Comparison of ENCODE assay signal across 2 cellular contexts in the genomic region with DNA sequence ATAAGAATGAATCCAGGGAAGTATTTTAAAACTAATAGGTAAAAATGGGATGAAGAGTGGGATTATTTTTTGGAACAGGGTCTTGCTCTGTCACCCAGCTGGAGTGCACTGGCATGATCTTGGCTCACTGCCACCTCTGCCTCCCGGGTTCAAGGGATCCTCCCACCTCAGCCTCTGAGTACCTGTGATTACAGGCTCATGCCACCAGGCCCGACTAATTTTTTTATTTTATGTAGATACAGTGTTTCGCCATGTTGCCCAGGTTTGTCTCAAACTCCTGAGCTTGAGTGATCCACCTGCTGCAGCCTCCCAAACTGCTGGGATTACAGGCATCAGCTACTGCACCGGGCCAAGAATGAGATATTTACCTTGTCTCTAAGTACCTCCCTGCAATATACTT.
TF ChIP-seq lines count a peak whose summit lies in the region.

No MANE protein-coding gene starts in this region.

TF ChIP-seq in IMR-90, 13 proteins besides CTCF, POLR2A, EP300 and RAD21:
- TF ChIP-seq NFE2L2 (IDR thresholded peaks at IDR 0.05; ENCODE audit: low read depth, low read length) (no peak), RFX5 (IDR thresholded peaks at IDR 0.05; ENCODE audit: low read depth, low read length) (no peak), MAFK (IDR thresholded peaks at IDR 0.05; ENCODE audit: low read depth, low read length) (no peak), MAZ (IDR thresholded peaks at IDR 0.05; ENCODE audit: borderline replicate concordance, low read depth, low read length) (no peak), MXI1 (IDR thresholded peaks at IDR 0.05; ENCODE audit: borderline replicate concordance, low read depth, low read length) (no peak), RCOR1 (IDR thresholded peaks at IDR 0.05; ENCODE audit: insufficient replicate concordance, low read length) (no peak), CEBPB (IDR thresholded peaks at IDR 0.05; ENCODE audit: low read depth, low read length) (no peak), SMC3 (IDR thresholded peaks at IDR 0.05; ENCODE audit: low read depth, low read length) (no peak), FOS (IDR thresholded peaks at IDR 0.05; ENCODE audit: low read depth, low read length) (no peak), CHD1 (IDR thresholded peaks at IDR 0.05; ENCODE audit: low read depth, low read length) (no peak), BHLHE40 (IDR thresholded peaks at IDR 0.05; ENCODE audit: low read depth, low read length) (no peak)
- TF ChIP-seq, protein P1, sequence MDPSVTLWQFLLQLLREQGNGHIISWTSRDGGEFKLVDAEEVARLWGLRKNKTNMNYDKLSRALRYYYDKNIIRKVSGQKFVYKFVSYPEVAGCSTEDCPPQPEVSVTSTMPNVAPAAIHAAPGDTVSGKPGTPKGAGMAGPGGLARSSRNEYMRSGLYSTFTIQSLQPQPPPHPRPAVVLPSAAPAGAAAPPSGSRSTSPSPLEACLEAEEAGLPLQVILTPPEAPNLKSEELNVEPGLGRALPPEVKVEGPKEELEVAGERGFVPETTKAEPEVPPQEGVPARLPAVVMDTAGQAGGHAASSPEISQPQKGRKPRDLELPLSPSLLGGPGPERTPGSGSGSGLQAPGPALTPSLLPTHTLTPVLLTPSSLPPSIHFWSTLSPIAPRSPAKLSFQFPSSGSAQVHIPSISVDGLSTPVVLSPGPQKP (IDR thresholded peaks at IDR 0.05; ENCODE audit: borderline replicate concordance, low read depth, low read length), result no peak
- TF ChIP-seq, protein P2, sequence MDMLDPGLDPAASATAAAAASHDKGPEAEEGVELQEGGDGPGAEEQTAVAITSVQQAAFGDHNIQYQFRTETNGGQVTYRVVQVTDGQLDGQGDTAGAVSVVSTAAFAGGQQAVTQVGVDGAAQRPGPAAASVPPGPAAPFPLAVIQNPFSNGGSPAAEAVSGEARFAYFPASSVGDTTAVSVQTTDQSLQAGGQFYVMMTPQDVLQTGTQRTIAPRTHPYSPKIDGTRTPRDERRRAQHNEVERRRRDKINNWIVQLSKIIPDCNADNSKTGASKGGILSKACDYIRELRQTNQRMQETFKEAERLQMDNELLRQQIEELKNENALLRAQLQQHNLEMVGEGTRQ (IDR thresholded peaks at IDR 0.05; ENCODE audit: low read depth, low read length), result no peak

TF ChIP-seq in K562, 482 proteins besides CTCF, POLR2A, EP300 and RAD21:
- TF ChIP-seq, protein P3, sequence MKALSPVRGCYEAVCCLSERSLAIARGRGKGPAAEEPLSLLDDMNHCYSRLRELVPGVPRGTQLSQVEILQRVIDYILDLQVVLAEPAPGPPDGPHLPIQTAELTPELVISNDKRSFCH (CRISPR knock-in tag; IDR thresholded peaks at IDR 0.05), result no peak
- TF ChIP-seq, protein P3 (tag; IDR thresholded peaks at IDR 0.05), result no peak
- TF ChIP-seq FOS (IDR thresholded peaks at IDR 0.05; ENCODE audit: extremely low read depth, insufficient read length), result no peak
- TF ChIP-seq, protein P4, sequence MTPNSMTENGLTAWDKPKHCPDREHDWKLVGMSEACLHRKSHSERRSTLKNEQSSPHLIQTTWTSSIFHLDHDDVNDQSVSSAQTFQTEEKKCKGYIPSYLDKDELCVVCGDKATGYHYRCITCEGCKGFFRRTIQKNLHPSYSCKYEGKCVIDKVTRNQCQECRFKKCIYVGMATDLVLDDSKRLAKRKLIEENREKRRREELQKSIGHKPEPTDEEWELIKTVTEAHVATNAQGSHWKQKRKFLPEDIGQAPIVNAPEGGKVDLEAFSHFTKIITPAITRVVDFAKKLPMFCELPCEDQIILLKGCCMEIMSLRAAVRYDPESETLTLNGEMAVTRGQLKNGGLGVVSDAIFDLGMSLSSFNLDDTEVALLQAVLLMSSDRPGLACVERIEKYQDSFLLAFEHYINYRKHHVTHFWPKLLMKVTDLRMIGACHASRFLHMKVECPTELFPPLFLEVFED (CRISPR knock-in tag; conservative IDR thresholded peaks at IDR 0.05), result no peak
- TF ChIP-seq NFIC (IDR thresholded peaks at IDR 0.05), result peak; percentile 60
- TF ChIP-seq SMAD4 (CRISPR knock-in tag; conservative IDR thresholded peaks at IDR 0.05), result no peak
- no peak for TF ChIP-seq RBM22 (IDR thresholded peaks at IDR 0.05; ENCODE audit: low read depth, low read length, poor library complexity, severe bottlenecking)
- TF ChIP-seq, protein P5, sequence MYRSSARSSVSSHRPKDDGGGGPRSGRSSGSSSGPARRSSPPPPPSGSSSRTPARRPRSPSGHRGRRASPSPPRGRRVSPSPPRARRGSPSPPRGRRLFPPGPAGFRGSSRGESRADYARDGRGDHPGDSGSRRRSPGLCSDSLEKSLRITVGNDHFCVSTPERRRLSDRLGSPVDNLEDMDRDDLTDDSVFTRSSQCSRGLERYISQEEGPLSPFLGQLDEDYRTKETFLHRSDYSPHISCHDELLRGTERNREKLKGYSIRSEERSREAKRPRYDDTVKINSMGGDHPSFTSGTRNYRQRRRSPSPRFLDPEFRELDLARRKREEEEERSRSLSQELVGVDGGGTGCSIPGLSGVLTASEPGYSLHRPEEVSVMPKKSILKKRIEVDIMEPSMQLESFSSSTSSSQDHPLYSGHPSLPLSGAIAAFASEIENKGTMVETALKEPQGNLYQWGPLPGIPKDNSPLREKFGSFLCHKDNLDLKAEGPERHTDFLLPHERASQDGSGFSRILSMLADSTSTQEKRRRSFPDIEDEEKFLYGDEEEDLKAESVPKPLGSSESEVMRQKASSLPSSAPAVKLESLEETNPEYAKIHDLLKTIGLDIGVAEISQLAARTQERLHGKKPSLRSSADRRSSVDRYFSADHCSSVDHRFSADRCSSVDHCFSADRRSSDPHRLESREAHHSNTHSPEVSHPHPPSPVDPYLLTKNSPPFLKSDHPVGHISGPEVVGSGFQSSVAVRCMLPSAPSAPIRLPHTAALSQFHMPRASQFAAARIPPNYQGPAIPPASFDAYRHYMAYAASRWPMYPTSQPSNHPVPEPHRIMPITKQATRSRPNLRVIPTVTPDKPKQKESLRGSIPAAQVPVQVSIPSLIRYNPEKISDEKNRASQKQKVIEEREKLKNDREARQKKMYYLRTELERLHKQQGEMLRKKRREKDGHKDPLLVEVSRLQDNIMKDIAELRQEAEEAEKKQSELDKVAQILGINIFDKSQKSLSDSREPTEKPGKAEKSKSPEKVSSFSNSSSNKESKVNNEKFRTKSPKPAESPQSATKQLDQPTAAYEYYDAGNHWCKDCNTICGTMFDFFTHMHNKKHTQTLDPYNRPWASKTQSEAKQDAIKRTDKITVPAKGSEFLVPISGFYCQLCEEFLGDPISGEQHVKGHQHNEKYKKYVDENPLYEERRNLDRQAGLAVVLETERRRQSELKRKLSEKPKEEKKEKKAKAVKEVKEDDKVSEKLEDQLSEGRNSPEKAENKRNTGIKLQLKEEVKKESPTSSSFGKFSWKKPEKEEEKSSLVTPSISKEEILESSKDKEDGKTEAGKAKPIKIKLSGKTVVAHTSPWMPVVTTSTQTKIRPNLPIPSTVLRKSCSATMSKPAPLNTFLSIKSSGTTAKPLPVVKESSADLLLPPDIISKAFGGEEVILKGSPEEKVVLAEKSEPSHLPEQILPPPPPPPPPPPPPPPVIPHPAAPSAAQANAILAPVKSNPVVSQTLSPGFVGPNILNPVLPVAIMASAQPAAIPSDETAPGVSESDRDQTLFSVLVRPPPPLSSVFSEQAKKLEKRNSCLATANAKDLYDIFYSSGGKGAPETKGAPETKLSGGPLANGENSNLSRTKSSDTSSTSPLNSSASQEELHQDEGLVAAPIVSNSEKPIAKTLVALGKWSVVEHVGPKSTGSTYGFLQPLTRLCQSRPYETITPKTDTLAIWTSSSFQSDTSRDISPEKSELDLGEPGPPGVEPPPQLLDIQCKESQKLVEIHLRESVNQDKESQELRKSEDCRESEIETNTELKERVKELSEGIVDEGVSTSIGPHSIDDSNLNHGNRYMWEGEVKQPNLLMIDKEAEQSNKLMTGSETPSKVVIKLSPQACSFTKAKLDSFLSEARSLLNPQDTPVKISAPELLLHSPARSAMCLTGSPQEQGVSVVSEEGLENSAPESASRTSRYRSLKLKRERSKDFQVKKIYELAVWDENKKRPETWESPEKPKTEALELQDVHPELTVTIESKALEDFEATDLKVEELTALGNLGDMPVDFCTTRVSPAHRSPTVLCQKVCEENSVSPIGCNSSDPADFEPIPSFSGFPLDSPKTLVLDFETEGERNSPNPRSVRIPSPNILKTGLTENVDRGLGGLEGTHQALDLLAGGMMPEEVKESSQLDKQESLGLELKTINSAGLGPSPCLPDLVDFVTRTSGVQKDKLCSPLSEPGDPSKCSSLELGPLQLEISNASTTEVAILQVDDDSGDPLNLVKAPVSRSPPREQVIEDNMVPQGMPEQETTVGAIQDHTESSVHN (IDR thresholded peaks at IDR 0.05; ENCODE audit: borderline replicate concordance in 1 of 2, low read depth in 1 of 2), result no peak
- TF ChIP-seq EP400 (IDR thresholded peaks at IDR 0.05), result no peak
